Comparison of ENCODE assay signal across 8 cellular contexts in genomic region chr6:159106627-159107241, GRCh38.
DNase-seq lines count a peak whose midpoint lies in the region; ATAC-seq and TF ChIP-seq lines count a peak whose summit lies in the region.

No MANE protein-coding gene starts in this region.

- peak in 1 of 3 donors; percentile 84 for TF ChIP-seq POLR2A in spleen (IDR thresholded peaks at IDR 0.05)

- CTCF ChIA-PET in SK-N-SH (lab: Yijun Ruan, JAX), result interaction anchor here (0.9 to 10.5 kb wide), 5 partner anchors 28 to 98 kb away, joined by 3 to 152 read pairs (median 4); partner anchors contain the start of gene TAGAP

- no peaks in the 10 kb centered on the region for H3K79me2 ChIP-seq in SK-N-SH (ENCODE audit: insufficient read depth)

- no peaks in the 10 kb centered on the region for H4K20me1 ChIP-seq in SK-N-SH (ENCODE audit: insufficient read depth)

- no peak overlapping the region for H2AFZ ChIP-seq in SK-N-SH (ENCODE audit: low read depth)

- TF ChIP-seq RAD21 in SK-N-SH (IDR thresholded peaks at IDR 0.05; ENCODE audit: low read length), result no peak

- WGBS in SK-N-SH (ENCODE audit: low lambda C conversion rate), result 62% methylated on average over 7 of the region's 7 CpGs
- 29% methylated on average over 7 of the region's 7 CpGs for WGBS in right cardiac atrium
- WGBS in spleen, 5 donors, result 4 to 12% (median 8%) methylated on average over 7 of the region's 7 CpGs

- no peak for TF ChIP-seq EP300 in SK-N-SH (IDR thresholded peaks at IDR 0.05; ENCODE audit: borderline replicate concordance in 1 of 2, low read depth in 1 of 2, low read length in 1 of 2)

- H3F3A ChIP-seq in SK-N-SH (replicated peaks; ENCODE audit: insufficient read depth), result no peaks in the 10 kb centered on the region

- H3K36me3 Mint-ChIP-seq in activated naive CD4-positive, alpha-beta T cell treated with anti-CD3 and anti-CD28 coated beads, Interleukin-2, amount 50 U/mL, for 24 hours, result no peaks in the 10 kb centered on the region

- no peaks in the 10 kb centered on the region for H3K27me3 Mint-ChIP-seq in activated naive CD4-positive, alpha-beta T cell treated with anti-CD3 and anti-CD28 coated beads, Interleukin-2, amount 50 U/mL, for 24 hours

- DNase-seq in DMS153 treated with DMSO at 0.1 percent for 48 hours (lab: John Stamatoyannopoulos, UW; ENCODE audit: unreplicated experiment), result peak; percentile 87
- peak; percentile 38 for DNase-seq in HT1080 (ENCODE audit: low read depth)
- DNase-seq in SK-N-SH, result no peak
- peak; percentile 59 to 88 (median 82) for DNase-seq in right cardiac atrium
- peak; percentile 90 for DNase-seq in spleen
- no peak for DNase-seq in dedifferentiated amniotic fluid mesenchymal stem cell (ENCODE audit: extremely low spot score)

- ATAC-seq in GM21381 (IDR thresholded peaks at IDR 0.05; ENCODE audit: unreplicated experiment), result peak; percentile 80
- peak; percentile 81 for ATAC-seq in right cardiac atrium

- no peaks in the 10 kb centered on the region for H3K9me2 ChIP-seq in SK-N-SH

- no peak overlapping the region for H3K4me2 ChIP-seq in SK-N-SH

- no peak overlapping the region for H3K9ac ChIP-seq in SK-N-SH

- peaks cover 84% of the 10 kb centered on the region for H3K4me1 Mint-ChIP-seq in activated naive CD4-positive, alpha-beta T cell treated with anti-CD3 and anti-CD28 coated beads, Interleukin-2, amount 50 U/mL, for 24 hours

- peak overlapping the region; percentile 82 for H3K4me3 Mint-ChIP-seq in activated naive CD4-positive, alpha-beta T cell treated with anti-CD3 and anti-CD28 coated beads, Interleukin-2, amount 50 U/mL, for 24 hours

- TF ChIP-seq CTCF in SK-N-SH (IDR thresholded peaks at IDR 0.05), result no peak
- peak in 1 of 11 experiments; percentile 14 for TF ChIP-seq CTCF in spleen (IDR thresholded peaks at IDR 0.05 in 8 of 11, conservative IDR thresholded peaks at IDR 0.05 in 3 of 11)

- POLR2A ChIA-PET in SK-N-SH (lab: Yijun Ruan, JAX), result no interaction called here

- H3K9me3 ChIP-seq in SK-N-SH (no peaks in the 10 kb centered on the region), right cardiac atrium (ENCODE audit: control insufficient read depth, low read length) (no peaks in the 10 kb centered on the region), spleen (no peaks in the 10 kb centered on the region)

- H3K4me1 ChIP-seq in SK-N-SH (ENCODE audit: control insufficient read depth in 1 of 2, insufficient read depth in 2 of 2, low read depth in 1 of 2, low read length in 1 of 2) (peaks cover 0 to 4% of the 10 kb centered on the region in 2 experiments; a peak in 1 of 4 replicates), right cardiac atrium (ENCODE audit: control insufficient read depth, insufficient read depth, low read length) (peaks cover 3% of the 10 kb centered on the region), spleen (peaks cover 29 to 92% (median 67%) of the 10 kb centered on the region in 6 donors)

- peak overlapping the region; percentile 96 for H3K27ac Mint-ChIP-seq in activated naive CD4-positive, alpha-beta T cell treated with anti-CD3 and anti-CD28 coated beads, Interleukin-2, amount 50 U/mL, for 24 hours

- peaks cover 5% of the 10 kb centered on the region; the same call in 1 of the 2 replicates for H3K27me3 ChIP-seq in SK-N-SH (ENCODE audit: insufficient read depth)
- no peaks in the 10 kb centered on the region for H3K27me3 ChIP-seq in right cardiac atrium (ENCODE audit: control insufficient read depth, insufficient read depth)
- H3K27me3 ChIP-seq in spleen (replicated peaks in 1 of 7), result no peaks in the 10 kb centered on the region

- no peaks in the 10 kb centered on the region for H3K9me3 Mint-ChIP-seq in activated naive CD4-positive, alpha-beta T cell treated with anti-CD3 and anti-CD28 coated beads, Interleukin-2, amount 50 U/mL, for 24 hours

- H3K27ac ChIP-seq in SK-N-SH (ENCODE audit: low read depth in 2 of 2, low read length in 1 of 2), result no peak overlapping the region
- H3K27ac ChIP-seq in right cardiac atrium (ENCODE audit: low read length), result no peak overlapping the region
- peak overlapping the region; percentile 66 to 93 (median 87) for H3K27ac ChIP-seq in spleen

- intact Hi-C loops in right cardiac atrium (cut with DNase I) (loop anchor here in 2 of 4 donors (10.0 kb wide), 3 partner anchors 62 to 402 kb away; partner anchors contain the start of genes RSPH3 (in 1 of the 2) and TAGAP (in 1 of the 2)), spleen (cut with DNase I; ENCODE audit: low total_unique reads) (loop anchor here (10.0 kb wide), 1 partner anchor 102 kb away; the partner anchor contains the start of gene RSPH3)

- H3K4me3 ChIP-seq in SK-N-SH (ENCODE audit: low read depth in 2 of 2, low read length in 1 of 2) (no peak overlapping the region), right cardiac atrium (ENCODE audit: low read length) (peak overlapping the region; percentile 27), spleen (peak overlapping the region in 6 of 8 donors; percentile 12 to 55 (median 22))

- H3K36me3 ChIP-seq in SK-N-SH (replicated peaks in 1 of 2; ENCODE audit: control insufficient read depth in 1 of 2, insufficient read depth in 2 of 2, low read length in 1 of 2) (no peaks in the 10 kb centered on the region), spleen (no peaks in the 10 kb centered on the region)

TF ChIP-seq in SK-N-SH, 30 proteins besides CTCF, POLR2A, EP300 and RAD21:
- TF ChIP-seq FOXM1 (IDR thresholded peaks at IDR 0.05; ENCODE audit: low read depth), result no peak
- no peak for TF ChIP-seq RXRA (IDR thresholded peaks at IDR 0.05; ENCODE audit: borderline replicate concordance, low read depth)
- TF ChIP-seq RCOR1 (IDR thresholded peaks at IDR 0.05; ENCODE audit: low read length), result no peak
- TF ChIP-seq CHD2 (IDR thresholded peaks at IDR 0.05; ENCODE audit: low read length, partially characterized antibody), result no peak
- TF ChIP-seq PBX3 (IDR thresholded peaks at IDR 0.05), result peak; percentile 97

Comparison
In these comparisons a context has a peak if more than half of its experiments do, and no peak if none do; other contexts are left out.
1. DNase-seq: peak in DMS153 treated with DMSO at 0.1 percent for 48 hours (single experiment), HT1080 (single experiment), right cardiac atrium (3 of 3) and spleen (single experiment); none in SK-N-SH (single experiment) and dedifferentiated amniotic fluid mesenchymal stem cell (single experiment).
2. H3K27ac ChIP-seq: peak in spleen (8 of 8); none in SK-N-SH (0 of 2) and right cardiac atrium (single experiment).
3. H3K4me3 ChIP-seq: peak in right cardiac atrium (single experiment) and spleen (6 of 8); none in SK-N-SH (0 of 2).